Comparison of ENCODE assay signal across 8 cellular contexts in genomic region chr1:40387487-40388306, GRCh38. TPM values are rescaled to one million over a fixed set of nuclear protein-coding genes. Genes with fewer than 3 reads are reported as not detected.
DNase-seq lines count a peak whose midpoint lies in the region; ATAC-seq, FAIRE-seq and TF ChIP-seq lines count a peak whose summit lies in the region.
"Not testable (repeated sequence)": the region's sequence is repeated elsewhere in the genome, so short reads cannot be mapped to it uniquely, and the experiment has no call there.

No MANE protein-coding gene starts in this region.

- H3K36me3 Mint-ChIP-seq in activated naive CD8-positive, alpha-beta T cell treated with anti-CD3 and anti-CD28 coated beads, Interleukin-2, amount 50 U/mL, for 24 hours (ENCODE audit: low read depth): peaks cover 53% of the 10 kb centered on the region
- H3K36me3 Mint-ChIP-seq in effector memory CD8-positive, alpha-beta T cell (ENCODE audit: insufficient read depth): peaks cover 51% of the 10 kb centered on the region

- WGBS in liver: 95% methylated on average over 37 of the region's 37 CpGs
- WGBS in pancreas, 2 donors: 95 to 96% methylated on average over 35 to 37 of the region's 37 CpGs

- TF ChIP-seq RAD21 in liver (IDR thresholded peaks at IDR 0.05): not testable (repeated sequence)

- not testable (repeated sequence) for H4K20me1 ChIP-seq in BLaER1

- ATAC-seq in activated naive CD8-positive, alpha-beta T cell treated with anti-CD3 and anti-CD28 coated beads, Interleukin-2, amount 50 U/mL, for 24 hours; effector memory CD8-positive, alpha-beta T cell (replicated peaks); pancreas: not testable (repeated sequence)

- peak in 1 of 3 donors; percentile 55 for DNase-seq in Peyer's patch
- DNase-seq in activated CD8-positive, alpha-beta memory T cell treated with anti-CD3 and anti-CD28 coated beads, Interleukin-2, amount 50 U/mL, for 48 hours: peak; percentile 70
- not testable (repeated sequence) for DNase-seq in activated naive CD8-positive, alpha-beta T cell treated with anti-CD3 and anti-CD28 coated beads, Interleukin-2, amount 50 U/mL, for 24 hours; effector memory CD8-positive, alpha-beta T cell
- DNase-seq in pancreas: peak in 1 of 6 donors; percentile 60

- H3K36me3 ChIP-seq in BLaER1: peaks cover 12% of the 10 kb centered on the region
- not testable (repeated sequence) for H3K36me3 ChIP-seq in Peyer's patch; liver (ENCODE audit: control insufficient read depth in 4 of 4, insufficient read depth in 3 of 4, low read depth in 1 of 4, low read length in 3 of 4); pancreas; stomach smooth muscle (ENCODE audit: control insufficient read depth in 2 of 2, insufficient read depth in 2 of 2, low read length in 2 of 2)

- H3K27me3 Mint-ChIP-seq in activated naive CD8-positive, alpha-beta T cell treated with anti-CD3 and anti-CD28 coated beads, Interleukin-2, amount 50 U/mL, for 24 hours; effector memory CD8-positive, alpha-beta T cell: not testable (repeated sequence)

- not testable (repeated sequence) for H3K4me3 ChIP-seq in BLaER1; liver (ENCODE audit: low read depth in 1 of 3, low read length in 3 of 3); pancreas; stomach smooth muscle (ENCODE audit: low read length in 2 of 2)
- H3K4me3 ChIP-seq in Peyer's patch: peak overlapping the region in 1 of 4 donors; percentile 25

- not testable (repeated sequence) for H3K9me3 Mint-ChIP-seq in activated naive CD8-positive, alpha-beta T cell treated with anti-CD3 and anti-CD28 coated beads, Interleukin-2, amount 50 U/mL, for 24 hours; effector memory CD8-positive, alpha-beta T cell

- H3K4me1 ChIP-seq in BLaER1 (peaks cover 79% of the 10 kb centered on the region), Peyer's patch (peaks cover 5 to 70% (median 39%) of the 10 kb centered on the region in 4 donors), liver (ENCODE audit: control insufficient read depth in 4 of 4, insufficient read depth in 4 of 4, low read length in 3 of 4) (peaks cover 31 to 85% (median 78%) of the 10 kb centered on the region in 4 donors), pancreas (peaks cover 66 to 80% (median 72%) of the 10 kb centered on the region in 3 donors), stomach smooth muscle (ENCODE audit: control insufficient read depth, insufficient read depth, low read length) (peaks cover 13% of the 10 kb centered on the region)

- peaks cover 95% of the 10 kb centered on the region for H3K4me1 Mint-ChIP-seq in activated naive CD8-positive, alpha-beta T cell treated with anti-CD3 and anti-CD28 coated beads, Interleukin-2, amount 50 U/mL, for 24 hours
- H3K4me1 Mint-ChIP-seq in effector memory CD8-positive, alpha-beta T cell (ENCODE audit: low read depth in 2 of 2): peaks cover 76 to 81% of the 10 kb centered on the region in 2 donors

- H3K9ac ChIP-seq in BLaER1: peak overlapping the region; percentile 35; the same call in 1 of the 2 replicates
- peak overlapping the region in 1 of 2 donors; percentile 65 for H3K9ac ChIP-seq in liver (ENCODE audit: low read depth in 1 of 2, low read length in 2 of 2)
- H3K9ac ChIP-seq in stomach smooth muscle (ENCODE audit: low read length in 2 of 2): not testable (repeated sequence)

- H3K27ac ChIP-seq in BLaER1 (peak overlapping the region; percentile 86), Peyer's patch (peak overlapping the region; percentile 87 to 100 (median 90)), liver (ENCODE audit: low read depth in 1 of 2, low read length in 2 of 2) (peak overlapping the region; percentile 59 to 71), pancreas (peak overlapping the region; percentile 19 to 87 (median 60)), stomach smooth muscle (ENCODE audit: low read length) (peak overlapping the region; percentile 6)

- H3K4me3 Mint-ChIP-seq in activated naive CD8-positive, alpha-beta T cell treated with anti-CD3 and anti-CD28 coated beads, Interleukin-2, amount 50 U/mL, for 24 hours: peak overlapping the region; percentile 86
- peak overlapping the region; percentile 90 for H3K4me3 Mint-ChIP-seq in effector memory CD8-positive, alpha-beta T cell

- not testable (repeated sequence) for TF ChIP-seq CTCF in Peyer's patch (IDR thresholded peaks at IDR 0.05); liver (IDR thresholded peaks at IDR 0.05; ENCODE audit: low read depth, low read length, missing input control); pancreas (IDR thresholded peaks at IDR 0.05)

- intact Hi-C loops in pancreas (cut with DNase I): not testable (repeated sequence)

- not testable (repeated sequence) for TF ChIP-seq POLR2A in Peyer's patch (IDR thresholded peaks at IDR 0.05)

- H3K4me2 ChIP-seq in BLaER1: peak overlapping the region; percentile 90

- peak overlapping the region; percentile 99 for H3K27ac Mint-ChIP-seq in activated naive CD8-positive, alpha-beta T cell treated with anti-CD3 and anti-CD28 coated beads, Interleukin-2, amount 50 U/mL, for 24 hours
- peak overlapping the region; percentile 97 to 99 for H3K27ac Mint-ChIP-seq in effector memory CD8-positive, alpha-beta T cell

- not testable (repeated sequence) for H3K9me3 ChIP-seq in BLaER1; Peyer's patch; liver (ENCODE audit: control insufficient read depth in 4 of 4, low read length in 3 of 4); pancreas; stomach smooth muscle (ENCODE audit: control insufficient read depth in 2 of 2, low read length in 2 of 2)

- FAIRE-seq in pancreas (lab: Jason Lieb, UNC): not testable (repeated sequence)

- not testable (repeated sequence) for H3K27me3 ChIP-seq in BLaER1; Peyer's patch; liver (ENCODE audit: control insufficient read depth in 4 of 4, insufficient read depth in 4 of 4, low read length in 3 of 4); pancreas; stomach smooth muscle (ENCODE audit: control insufficient read depth in 1 of 2, insufficient read depth in 2 of 2, low read length in 2 of 2)

RNA-seq across cellular contexts. Expression of gene SMAP2, which starts 14.2 kb away (rescaled TPM):
- total RNA-seq in Peyer's patch: 100 to 1,000 TPM in 1 of 4 donors, 10 to 100 TPM in 3; 24.7 to 170 (median 33.7) TPM
- total RNA-seq in liver: 10 to 100 TPM; 20.0 to 36.8 TPM
- polyA plus RNA-seq in liver: 10 to 100 TPM; 25.5 to 34.1 TPM
- 10 to 100 TPM in 3 of 6 donors, 1 to 10 TPM in 3; 7.2 to 26.1 (median 12.3) TPM for total RNA-seq in pancreas
- 10 to 100 TPM in 1 of 2 donors, 1 to 10 TPM in 1; 9.6 to 19.0 TPM for polyA plus RNA-seq in pancreas

Comparison
In these comparisons a context has a peak if more than half of its experiments do, and no peak if none do; other contexts are left out.
1. H3K27ac ChIP-seq: peak in every context shown above with its lines; median percentile 90 in Peyer's patch; 86 in BLaER1; 65 in liver; 60 in pancreas; 6 in stomach smooth muscle.